3 cellular contexts compared by ENCODE assay signal in genomic region chr1:36154335-36154734, GRCh38.
TF ChIP-seq lines count a peak whose summit lies in the region.

No MANE protein-coding gene starts in this region.

TF ChIP-seq in A549, 52 proteins besides CTCF, POLR2A, EP300 and RAD21 (continued from another document):
- TF ChIP-seq TP53 (CRISPR knock-in tag; IDR thresholded peaks at IDR 0.05) (no peak), PHF8 (IDR thresholded peaks at IDR 0.05; ENCODE audit: borderline replicate concordance, low read depth) (no peak)

TF ChIP-seq in GM23338, 12 proteins besides CTCF, POLR2A, EP300 and RAD21 (continued from another document):
- TF ChIP-seq ZNF462 (CRISPR knock-in tag; IDR thresholded peaks at IDR 0.05), result no peak
- TF ChIP-seq ZNF114 (CRISPR knock-in tag; IDR thresholded peaks at IDR 0.05), result no peak
- TF ChIP-seq EZH2 (IDR thresholded peaks at IDR 0.05; ENCODE audit: low read depth, unreplicated experiment), result no peak

TF ChIP-seq in K562, 482 proteins besides CTCF, POLR2A, EP300 and RAD21 (continued from another document):
- TF ChIP-seq TSHZ1 (CRISPR knock-in tag; IDR thresholded peaks at IDR 0.05) (no peak), CTBP1 (IDR thresholded peaks at IDR 0.05; ENCODE audit: borderline replicate concordance) (peak; percentile 21; the same call in 1 of the 2 replicates), CEBPB (tag; IDR thresholded peaks at IDR 0.05) (no peak), CBFB (CRISPR knock-in tag; IDR thresholded peaks at IDR 0.05) (no peak), ZFP91 (CRISPR knock-in tag; IDR thresholded peaks at IDR 0.05) (no peak), ZEB2 (IDR thresholded peaks at IDR 0.05) (no peak)
